In the genomic region with DNA sequence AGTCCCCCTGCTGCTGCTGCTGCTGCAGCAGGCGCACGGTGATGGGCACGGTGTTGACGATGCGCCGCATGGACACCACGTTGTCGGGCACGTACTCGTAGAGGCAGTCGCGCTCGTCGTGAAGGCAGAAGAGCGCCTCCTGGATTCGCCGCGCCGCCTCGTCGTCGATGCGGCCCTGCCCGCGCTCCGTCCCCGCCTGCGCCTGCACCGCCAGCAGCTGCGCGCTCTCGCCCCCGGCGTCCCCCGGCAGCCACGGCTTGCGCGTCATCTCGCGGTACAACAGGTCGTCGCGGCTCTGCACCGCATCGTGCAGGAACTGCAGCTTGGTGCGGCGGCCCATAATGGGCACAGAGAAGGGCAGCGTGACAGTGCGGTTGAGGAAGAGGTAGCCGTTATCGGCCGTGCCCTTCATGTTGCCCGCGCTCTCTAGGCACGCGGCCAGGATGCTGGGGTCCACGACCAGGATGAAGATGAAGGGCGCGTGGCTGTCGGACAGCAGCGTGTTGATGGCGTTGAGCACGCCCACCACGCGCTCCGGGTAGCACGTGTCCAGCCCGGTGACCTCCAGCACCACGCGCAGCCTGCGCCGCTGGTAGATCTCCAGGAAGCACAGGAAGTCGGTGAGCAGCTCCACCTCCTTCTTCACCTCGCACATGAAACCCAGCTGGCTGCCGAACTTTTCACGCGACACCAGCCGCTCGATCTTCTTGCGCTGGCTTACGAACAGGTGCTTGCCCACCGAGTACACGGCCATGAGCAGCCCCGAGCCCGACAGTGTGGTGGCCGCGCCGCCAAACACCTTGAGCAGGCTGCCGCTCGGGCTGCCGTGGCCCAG, we compare ENCODE assay signal across 8 cellular contexts. TPM values are rescaled to one million over a fixed set of nuclear protein-coding genes. Genes with fewer than 3 reads are reported as not detected.
DNase-seq lines count a peak whose midpoint lies in the region; ATAC-seq lines count a peak whose summit lies in the region.

No MANE protein-coding gene starts in this region.

- H3K36me3 ChIP-seq in HUES64 (ENCODE audit: insufficient read depth, low read length) = no peaks in the 10 kb centered on the region

- H3K27ac ChIP-seq in HUES64 (ENCODE audit: low read depth, low read length) = no peak overlapping the region

- 93% methylated on average over 91 of the region's 91 CpGs for WGBS in HUES64

- H3K4me3 ChIP-seq in HUES64 (ENCODE audit: low read length) (peak overlapping the region; percentile 6; the same call in 1 of the 2 replicates), skeletal muscle cell (ENCODE audit: low read depth, low read length) (peak overlapping the region; percentile 34)

- 0 out of 2 replicates have a peak, but pooled peaks cover 5% of the 10 kb centered on the region for H3K4me1 ChIP-seq in HUES64 (ENCODE audit: insufficient read depth, low read length)

- H3K27me3 ChIP-seq in HUES64 (ENCODE audit: insufficient read depth, low read length) = peaks cover 33% of the 10 kb centered on the region

- intact Hi-C loops in left cardiac atrium (cut with DNase I) = no loop called here

- DNase-seq in AG08396 (ENCODE audit: low spot score) (peak; percentile 55), left cardiac atrium (peak; percentile 76), skeletal muscle cell (ENCODE audit: low read depth) (no peak), SIG-M5 (lab: John Stamatoyannopoulos, UW) (no peak)
- peak; percentile 42 for DNase-seq in activated naive CD4-positive, alpha-beta T cell treated with Interleukin-2 at 50 U/mL for 16 hours

- ATAC-seq in left cardiac atrium = peak; percentile 40 to 51
- no peak for ATAC-seq in HG03159 (IDR thresholded peaks at IDR 0.05; ENCODE audit: unreplicated experiment)
- no peak for ATAC-seq in GM21619 (IDR thresholded peaks at IDR 0.05; ENCODE audit: unreplicated experiment)

- H3K9me3 ChIP-seq in HUES64 (ENCODE audit: insufficient read depth, low read depth, low read length) = no peaks in the 10 kb centered on the region

- no peak overlapping the region for H3K9ac ChIP-seq in HUES64 (ENCODE audit: low read depth, low read length)

RNA-seq across cellular contexts. Expression of gene NKPD1, which starts 8.1 kb away (rescaled TPM):
- polyA plus RNA-seq in HUES64 (2013, experiment 1 of 2) = not detected
- 0.19 TPM for polyA plus RNA-seq in HUES64 (2013, experiment 2 of 2)
- total RNA-seq in left cardiac atrium = under 1 TPM in 1 of 2 donors, not detected in 1; 0.05 TPM

RNA-seq across cellular contexts. Expression of gene TRAPPC6A, which starts 25.3 kb away (rescaled TPM):
- 20.2 TPM for polyA plus RNA-seq in HUES64 (2013, experiment 1 of 2)
- 27.0 TPM for polyA plus RNA-seq in HUES64 (2013, experiment 2 of 2)
- total RNA-seq in left cardiac atrium = 10 to 100 TPM; 13.6 to 14.3 TPM

RNA-seq across cellular contexts. Expression of gene BLOC1S3, which starts 25.9 kb away (rescaled TPM):
- 3.2 TPM for polyA plus RNA-seq in HUES64 (2013, experiment 1 of 2)
- polyA plus RNA-seq in HUES64 (2013, experiment 2 of 2) = 4.2 TPM
- 1 to 10 TPM; 6.1 to 7.0 TPM for total RNA-seq in left cardiac atrium

RNA-seq across cellular contexts. Expression of gene PPP1R37, which starts 59.7 kb away (rescaled TPM):
- 16.3 TPM for polyA plus RNA-seq in HUES64 (2013, experiment 1 of 2)
- polyA plus RNA-seq in HUES64 (2013, experiment 2 of 2) = 14.6 TPM
- 10 to 100 TPM; 19.4 to 21.4 TPM for total RNA-seq in left cardiac atrium

Comparison
In these comparisons a context has a peak if more than half of its experiments do, and no peak if none do; other contexts are left out.
1. DNase-seq: peak in AG08396 (single experiment), activated naive CD4-positive, alpha-beta T cell treated with Interleukin-2 at 50 U/mL for 16 hours (single experiment) and left cardiac atrium (single experiment); none in skeletal muscle cell (single experiment) and SIG-M5 (single experiment).
2. ATAC-seq: peak in left cardiac atrium (2 of 2); none in HG03159 (single experiment) and GM21619 (single experiment).